ENCODE assay signal across 33 cellular contexts in the genomic region with DNA sequence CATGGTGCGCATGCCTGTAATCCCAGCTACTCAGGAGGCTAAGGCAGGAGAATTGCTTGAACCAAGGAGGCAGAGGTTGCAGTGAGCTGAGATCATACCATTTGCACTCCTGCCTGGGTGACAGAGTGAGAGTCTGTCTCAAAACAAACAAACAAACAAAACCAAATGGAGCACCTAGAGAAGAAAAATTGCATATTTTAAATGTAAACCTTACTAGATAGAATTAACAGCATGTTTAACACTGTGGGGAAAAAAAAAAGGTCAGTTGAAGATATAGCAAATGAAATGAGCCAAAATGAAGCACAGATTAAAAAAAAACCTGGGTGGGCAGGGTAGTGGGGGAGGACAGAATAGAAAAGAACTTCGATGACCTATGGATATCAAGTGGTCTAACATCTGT. TPM values are rescaled to one million over a fixed set of nuclear protein-coding genes. Genes with fewer than 3 reads are reported as not detected.
"Had no signal": no experiment of that assay in that cellular context is flagged by ENCODE, and none has a peak within 500 bp of the region (broad histone marks: within the 10 kb centered on the region; RNA-seq: fewer than 3 reads in every experiment).

No MANE protein-coding gene starts in this region.

- H3K36me3 ChIP-seq: stomach, suprapubic skin, thoracic aorta, thyroid gland, tibial artery, tibial nerve, transverse colon, upper lobe of left lung, upper lobe of right lung, uterus, vagina had no signal

- H3K27ac Mint-ChIP-seq: stimulated activated effector memory CD8-positive, alpha-beta T cell treated with anti-CD3 and anti-CD28 coated beads, Interleukin-12 subunit alpha, Interleukin-12 subunit beta, amount 100 ng/mL, for 72 hours; stimulated activated memory B cell treated with anti-CD40 and anti-IgM and Interleukin-4, amounts not matched to agents 10 μg/mL and 1 μg/mL and 100 μg/mL, for 72 hours; stimulated activated naive B cell treated with anti-CD40 and anti-IgM and Interleukin-4, amounts not matched to agents 10 μg/mL and 1 μg/mL and 100 μg/mL, for 72 hours; stimulated activated naive CD8-positive, alpha-beta T cell treated with anti-CD3 and anti-CD28 coated beads, Interleukin-15, amount 100 ng/mL, for 72 hours; stimulated activated naive CD8-positive, alpha-beta T cell treated with anti-CD3 and anti-CD28 coated beads, Interleukin-15, Interleukin-2, amounts not matched to agents 100 ng/mL and 50 ng/mL, for 24 hours; type B pancreatic cell had no signal

- H3K4me1 Mint-ChIP-seq: stimulated activated effector memory CD8-positive, alpha-beta T cell treated with anti-CD3 and anti-CD28 coated beads, Interleukin-12 subunit alpha, Interleukin-12 subunit beta, amount 100 ng/mL, for 72 hours; stimulated activated memory B cell treated with anti-CD40 and anti-IgM and Interleukin-4, amounts not matched to agents 10 μg/mL and 1 μg/mL and 100 μg/mL, for 72 hours; stimulated activated naive B cell treated with anti-CD40 and anti-IgM and Interleukin-4, amounts not matched to agents 10 μg/mL and 1 μg/mL and 100 μg/mL, for 72 hours; stimulated activated naive CD8-positive, alpha-beta T cell treated with anti-CD3 and anti-CD28 coated beads, Interleukin-15, amount 100 ng/mL, for 72 hours had no signal

- H3K4me3 ChIP-seq: stomach, suprapubic skin, testis, thoracic aorta, thyroid gland, tibial artery, tibial nerve, transverse colon, upper lobe of left lung, upper lobe of right lung, uterus, vagina had no signal

- ATAC-seq: stimulated activated effector memory CD8-positive, alpha-beta T cell treated with anti-CD3 and anti-CD28 coated beads, Interleukin-12 subunit alpha, Interleukin-12 subunit beta, amount 100 ng/mL, for 72 hours; stimulated activated memory B cell treated with anti-CD40 and anti-IgM and Interleukin-4, amounts not matched to agents 10 μg/mL and 1 μg/mL and 100 μg/mL, for 72 hours; stimulated activated naive B cell treated with anti-CD40 and anti-IgM and Interleukin-4, amounts not matched to agents 10 μg/mL and 1 μg/mL and 100 μg/mL, for 72 hours; stimulated activated naive CD8-positive, alpha-beta T cell treated with anti-CD3 and anti-CD28 coated beads, Interleukin-15, amount 100 ng/mL, for 72 hours; stimulated activated naive CD8-positive, alpha-beta T cell treated with anti-CD3 and anti-CD28 coated beads, Interleukin-15, Interleukin-2, amounts not matched to agents 100 U/mL and 50 U/mL, for 24 hours; upper lobe of right lung had no signal

- H3K4me3 Mint-ChIP-seq: stimulated activated effector memory CD8-positive, alpha-beta T cell treated with anti-CD3 and anti-CD28 coated beads, Interleukin-12 subunit alpha, Interleukin-12 subunit beta, amount 100 ng/mL, for 72 hours; stimulated activated memory B cell treated with anti-CD40 and anti-IgM and Interleukin-4, amounts not matched to agents 10 μg/mL and 1 μg/mL and 100 μg/mL, for 72 hours; stimulated activated naive B cell treated with anti-CD40 and anti-IgM and Interleukin-4, amounts not matched to agents 10 μg/mL and 1 μg/mL and 100 μg/mL, for 72 hours; stimulated activated naive CD8-positive, alpha-beta T cell treated with anti-CD3 and anti-CD28 coated beads, Interleukin-15, amount 100 ng/mL, for 72 hours; stimulated activated naive CD8-positive, alpha-beta T cell treated with anti-CD3 and anti-CD28 coated beads, Interleukin-15, Interleukin-2, amounts not matched to agents 100 ng/mL and 50 ng/mL, for 24 hours; type B pancreatic cell had no signal

- FAIRE-seq: urothelium cell line had no signal

- H3K9me3 Mint-ChIP-seq: stimulated activated effector memory CD8-positive, alpha-beta T cell treated with anti-CD3 and anti-CD28 coated beads, Interleukin-12 subunit alpha, Interleukin-12 subunit beta, amount 100 ng/mL, for 72 hours; stimulated activated memory B cell treated with anti-CD40 and anti-IgM and Interleukin-4, amounts not matched to agents 10 μg/mL and 1 μg/mL and 100 μg/mL, for 72 hours; stimulated activated naive B cell treated with anti-CD40 and anti-IgM and Interleukin-4, amounts not matched to agents 10 μg/mL and 1 μg/mL and 100 μg/mL, for 72 hours; stimulated activated naive CD8-positive, alpha-beta T cell treated with anti-CD3 and anti-CD28 coated beads, Interleukin-15, amount 100 ng/mL, for 72 hours; stimulated activated naive CD8-positive, alpha-beta T cell treated with anti-CD3 and anti-CD28 coated beads, Interleukin-15, Interleukin-2, amounts not matched to agents 100 ng/mL and 50 ng/mL, for 24 hours; type B pancreatic cell had no signal

- H3K27me3 ChIP-seq: stomach, suprapubic skin, testis, thyroid gland, tibial nerve, transverse colon, upper lobe of left lung, upper lobe of right lung, uterus, vagina had no signal

- DNase-seq: stimulated activated CD4-positive, alpha-beta T cell treated with anti-CD3 and anti-CD28 coated beads, Interleukin-2, amount 100 ng/mL, for 48 hours; stimulated activated CD4-positive, alpha-beta T cell treated with anti-CD3 and anti-CD28 coated beads, Interleukin-4, amount 100 ng/mL, for 1 hour; stimulated activated CD4-positive, alpha-beta T cell treated with anti-CD3 and anti-CD28 coated beads, Interleukin-4, amount 100 ng/mL, for 24 hours; stimulated activated CD4-positive, alpha-beta T cell treated with anti-CD3 and anti-CD28 coated beads, Interleukin-4, amount 100 ng/mL, for 4 hours; stimulated activated CD8-positive, alpha-beta memory T cell treated with anti-CD3 and anti-CD28 coated beads, Interleukin-4, amount 100 ng/mL, for 48 hours; stimulated activated naive B cell treated with anti-CD40 and anti-IgM and Interleukin-4, amounts not matched to agents 10 μg/mL and 1 μg/mL and 100 μg/mL, for 72 hours; stimulated activated naive CD4-positive, alpha-beta T cell; stimulated activated naive CD4-positive, alpha-beta T cell treated with Interleukin-2 at 50 U/mL for 16 hours; stimulated activated naive CD8-positive, alpha-beta T cell treated with anti-CD3 and anti-CD28 coated beads, Interleukin-15, amount 100 ng/mL, for 72 hours; stimulated activated naive CD8-positive, alpha-beta T cell treated with anti-CD3 and anti-CD28 coated beads, Interleukin-15, Interleukin-2, amounts not matched to agents 100 U/mL and 50 U/mL, for 24 hours; stomach; substantia nigra; testis; thyroid gland; tibial artery; transverse colon; trophoblast cell; upper lobe of left lung; upper lobe of right lung; uterus had no signal

- H3K27me3 Mint-ChIP-seq: stimulated activated memory B cell treated with anti-CD40 and anti-IgM and Interleukin-4, amounts not matched to agents 10 μg/mL and 1 μg/mL and 100 μg/mL, for 72 hours; stimulated activated naive B cell treated with anti-CD40 and anti-IgM and Interleukin-4, amounts not matched to agents 10 μg/mL and 1 μg/mL and 100 μg/mL, for 72 hours; stimulated activated naive CD8-positive, alpha-beta T cell treated with anti-CD3 and anti-CD28 coated beads, Interleukin-15, amount 100 ng/mL, for 72 hours; stimulated activated naive CD8-positive, alpha-beta T cell treated with anti-CD3 and anti-CD28 coated beads, Interleukin-15, Interleukin-2, amounts not matched to agents 100 ng/mL and 50 ng/mL, for 24 hours; type B pancreatic cell had no signal

- H3K36me3 Mint-ChIP-seq: stimulated activated effector memory CD8-positive, alpha-beta T cell treated with anti-CD3 and anti-CD28 coated beads, Interleukin-12 subunit alpha, Interleukin-12 subunit beta, amount 100 ng/mL, for 72 hours; stimulated activated naive B cell treated with anti-CD40 and anti-IgM and Interleukin-4, amounts not matched to agents 10 μg/mL and 1 μg/mL and 100 μg/mL, for 72 hours; type B pancreatic cell had no signal

- H3K9me3 ChIP-seq: stomach, suprapubic skin, testis, thoracic aorta, thyroid gland, tibial artery, tibial nerve, transverse colon, upper lobe of left lung, upper lobe of right lung, uterus, vagina had no signal

- H3K27ac ChIP-seq: stomach, suprapubic skin, testis, thoracic aorta, thyroid gland, tibial artery, tibial nerve, transverse colon, upper lobe of left lung, upper lobe of right lung, uterus, vagina had no signal

- H3K4me1 ChIP-seq: suprapubic skin, testis, tibial artery, tibial nerve, upper lobe of left lung, upper lobe of right lung, uterus, vagina had no signal

RNA-seq across cellular contexts. Expression of a gene that starts 7.3 kb away (rescaled TPM):
- total RNA-seq: subcutaneous adipose tissue, suprapubic skin, temporal lobe, thoracic aorta, thyroid gland, tibial nerve, ureter, urinary bladder, uterus, vagina had no signal
- polyA plus RNA-seq: urinary bladder had no signal

RNA-seq across cellular contexts. Expression of a gene that starts 51.4 kb away (rescaled TPM):
- total RNA-seq: temporal lobe had no signal
